In the genomic region with DNA sequence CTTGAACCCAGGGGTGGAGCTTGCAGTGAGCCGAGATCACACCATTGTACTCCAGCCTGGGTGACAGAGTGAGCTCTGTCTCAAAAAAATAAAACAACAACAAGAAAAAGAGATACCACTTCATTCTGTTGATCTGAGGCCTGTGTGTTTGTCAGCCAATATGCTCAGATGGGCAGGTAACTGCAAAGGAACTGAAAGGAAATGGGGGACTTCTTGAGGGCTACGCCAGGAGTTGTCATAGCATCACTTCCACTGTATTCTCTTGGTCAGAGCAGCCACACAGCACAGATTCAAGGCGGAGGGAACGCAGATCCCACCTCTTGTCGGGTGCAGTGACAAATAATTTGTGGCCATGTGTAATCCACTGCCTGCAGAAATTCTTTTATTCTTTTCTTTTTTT, we compare ENCODE assay signal across 25 cellular contexts.
"Had no signal": no experiment of that assay in that cellular context is flagged by ENCODE, and none has a peak within 500 bp of the region (broad histone marks: within the 10 kb centered on the region; RNA-seq: fewer than 3 reads in every experiment).

No MANE protein-coding gene starts in this region.

- DNase-seq: colonic mucosa; cortex of kidney; effector CD8-positive, alpha-beta T cell; effector memory CD8-positive, alpha-beta T cell; endodermal cell; erythroblast; foreskin keratinocyte; heart left ventricle; hypothalamus; immature natural killer cell; islet precursor cell; kidney; kidney glomerular epithelial cell; left lung; left ventricle myocardium superior; lower lobe of right lung; mesendoderm; midbrain had no signal

- H3K4me1 Mint-ChIP-seq: endodermal cell, immature natural killer cell had no signal

- H3K9me3 ChIP-seq: colonic mucosa had no signal

- H3K27me3 ChIP-seq: colonic mucosa, esophagus muscularis mucosa, foreskin keratinocyte, gastroesophageal sphincter, heart left ventricle, hepatocyte, left lung had no signal

- H3K4me3 Mint-ChIP-seq: dendritic cell treated with granulocyte-macrophage colony-stimulating factor and Interleukin-4, amounts not matched to agents 40 ng/mL and 50 ng/mL, for 4 days; effector memory CD8-positive, alpha-beta T cell; endodermal cell; immature natural killer cell had no signal

- H3K36me3 ChIP-seq: colonic mucosa, esophagus muscularis mucosa, gastroesophageal sphincter, heart left ventricle, left lung, lower lobe of right lung had no signal

- ATAC-seq: effector memory CD8-positive, alpha-beta T cell; foreskin keratinocyte; gastroesophageal sphincter; heart left ventricle; left lung; left ventricle myocardium superior; lower lobe of right lung had no signal

- H3K27ac Mint-ChIP-seq: dendritic cell treated with granulocyte-macrophage colony-stimulating factor and Interleukin-4, amounts not matched to agents 40 ng/mL and 50 ng/mL, for 4 days; effector memory CD8-positive, alpha-beta T cell; endodermal cell; immature natural killer cell had no signal

- H2AFZ ChIP-seq: hepatocyte had no signal

- H3K4me3 ChIP-seq: colonic mucosa, esophagus muscularis mucosa, gastroesophageal sphincter, heart left ventricle, hepatocyte, left lung, lower lobe of right lung had no signal

- FAIRE-seq: endometrium, frontal cortex, kidney had no signal

- H3K4me2 ChIP-seq: hepatocyte had no signal

- H3K27ac ChIP-seq: colonic mucosa, epithelial cell of prostate, esophagus muscularis mucosa, foreskin keratinocyte, gastroesophageal sphincter, heart left ventricle, hepatocyte, left lung, lower lobe of right lung had no signal

- H3K4me1 ChIP-seq: colonic mucosa, esophagus muscularis mucosa, foreskin keratinocyte, gastroesophageal sphincter, heart left ventricle, left lung, lower lobe of right lung had no signal

- H3K27me3 Mint-ChIP-seq: dendritic cell treated with granulocyte-macrophage colony-stimulating factor and Interleukin-4, amounts not matched to agents 40 ng/mL and 50 ng/mL, for 4 days; effector memory CD8-positive, alpha-beta T cell had no signal

- H3K79me2 ChIP-seq: hepatocyte had no signal
